In genomic region chr22:28628766-28629165, GRCh38 we compare ENCODE assay signal across 17 cellular contexts. TPM values are rescaled to one million over a fixed set of nuclear protein-coding genes. Genes with fewer than 3 reads are reported as not detected.
DNase-seq lines count a peak whose midpoint lies in the region; ATAC-seq, FAIRE-seq and TF ChIP-seq lines count a peak whose summit lies in the region.
"Had no signal": no experiment of that assay in that cellular context is flagged by ENCODE, and none has a peak within 500 bp of the region (broad histone marks: within the 10 kb centered on the region; RNA-seq: fewer than 3 reads in every experiment).

No MANE protein-coding gene starts in this region.

- H3K4me3 ChIP-seq in A673 (ENCODE audit: low read depth, low read length, poor library complexity, severe bottlenecking) (no peak overlapping the region), HEK293 (ENCODE audit: low read depth, low read length) (no peak overlapping the region)

- H3K4me3 Mint-ChIP-seq in brain: peak overlapping the region in 3 of 5 experiments; percentile 50 to 52 (median 51)
- H3K4me3 Mint-ChIP-seq in neural crest cell: no peak overlapping the region
- H3K4me3 Mint-ChIP-seq: B cell; CD4-positive, alpha-beta T cell had no signal

- H3K27ac Mint-ChIP-seq in brain: peak overlapping the region in 1 of 5 experiments; percentile 46
- peak overlapping the region; percentile 19 for H3K27ac Mint-ChIP-seq in neural crest cell (ENCODE audit: unreplicated experiment)
- H3K27ac Mint-ChIP-seq: B cell; CD4-positive, alpha-beta T cell had no signal

- H3K27me3 Mint-ChIP-seq in brain (no peaks in the 10 kb centered on the region), neural crest cell (ENCODE audit: low read depth) (no peaks in the 10 kb centered on the region)
- H3K27me3 Mint-ChIP-seq: B cell had no signal

- POLR2A ChIA-PET in A673 (lab: Charles Lee; ENCODE audit: low non-redundant PET) (interaction anchor here (0.6 kb wide), 1 partner anchor 314 kb away, joined by 5 read pairs; no protein-coding TSS in a partner anchor), HEK293 (lab: Yijun Ruan, JAX) (no interaction called here)

- peaks cover 0 to 2% (median 0%) of the 10 kb centered on the region in 5 experiments for H3K9me3 Mint-ChIP-seq in brain
- H3K9me3 Mint-ChIP-seq in neural crest cell: no peaks in the 10 kb centered on the region
- H3K9me3 Mint-ChIP-seq: CD4-positive, alpha-beta T cell had no signal

- intact Hi-C loops in A673 (cut with micrococcal nuclease; ENCODE audit: unreplicated experiment): no loop called here

- TF ChIP-seq CTCF in A673 (conservative IDR thresholded peaks at IDR 0.05; ENCODE audit: low read depth, low read length): no peak
- TF ChIP-seq CTCF in HEK293 (tag by site-specific recombination; IDR thresholded peaks at IDR 0.05): no peak
- TF ChIP-seq CTCF in brain (conservative IDR thresholded peaks at IDR 0.05): no peak
- no peak for TF ChIP-seq CTCF in neural crest cell (conservative IDR thresholded peaks at IDR 0.05)

- DNase-seq in A673 (ENCODE audit: low spot score): no peak
- no peak for DNase-seq in neural crest cell (ENCODE audit: low read depth, low spot score)
- DNase-seq in stimulated activated naive CD4-positive, alpha-beta T cell (lab: John Stamatoyannopoulos, UW): no peak
- no peak for DNase-seq in RCC 7860 (ENCODE audit: low spot score)
- DNase-seq: 8988T; C1 segment of cervical spinal cord; Calu3; CD4-positive, alpha-beta T cell; DMS79 had no signal

- ATAC-seq in HG03439 (IDR thresholded peaks at IDR 0.05; ENCODE audit: unreplicated experiment) (no peak), GM21825 (IDR thresholded peaks at IDR 0.05; ENCODE audit: unreplicated experiment) (no peak)

- H3K27ac ChIP-seq in A673 (ENCODE audit: low read depth, low read length, poor library complexity, severe bottlenecking) (peak overlapping the region; percentile 72), HEK293 (ENCODE audit: extremely low read depth, low read depth, low read length) (no peak overlapping the region)
- H3K27ac ChIP-seq: HL-60 had no signal

- no peak for FAIRE-seq in RCC 7860 (lab: Jason Lieb, UNC)
- FAIRE-seq: GM12891, H54 had no signal

- H3K36me3 Mint-ChIP-seq in brain: peaks cover 41% of the 10 kb centered on the region
- H3K36me3 Mint-ChIP-seq in neural crest cell (ENCODE audit: low read depth): no peaks in the 10 kb centered on the region

- no peaks in the 10 kb centered on the region for H3K9me3 ChIP-seq in A673 (ENCODE audit: low read depth, low read length, poor library complexity, severe bottlenecking)
- no peaks in the 10 kb centered on the region for H3K9me3 ChIP-seq in HEK293 (ENCODE audit: control insufficient read depth, insufficient read depth, low read depth, low read length)

- BruUV-seq in A673 (replicated peaks; lab: Mats Ljungman, UMichigan): no TSS peak

- H3K36me3 ChIP-seq in A673 (ENCODE audit: insufficient read depth, low read length, poor library complexity, severe bottlenecking) (no peaks in the 10 kb centered on the region), HEK293 (ENCODE audit: control insufficient read depth in 2 of 2, insufficient read depth in 1 of 2, low read length in 2 of 2) (peaks cover 0 to 4% of the 10 kb centered on the region in 2 experiments; a peak in 2 of 3 replicates)

- CTCF ChIA-PET in A673 (lab: Charles Lee): no interaction called here
- CTCF ChIA-PET in HEK293 (lab: Yijun Ruan, JAX): no interaction called here

- H3K4me1 ChIP-seq in A673 (ENCODE audit: insufficient read depth, low read length, poor library complexity, severe bottlenecking): peaks cover 17% of the 10 kb centered on the region
- H3K4me1 ChIP-seq in HEK293 (ENCODE audit: control insufficient read depth, insufficient read depth, low read length): 0 out of 2 replicates have a peak, but pooled peaks cover 6% of the 10 kb centered on the region

- no peaks in the 10 kb centered on the region for H3K27me3 ChIP-seq in A673 (replicated peaks; ENCODE audit: insufficient read depth, low read depth, low read length, poor library complexity)

- H3K4me1 Mint-ChIP-seq in brain (peaks cover 30% of the 10 kb centered on the region), neural crest cell (peaks cover 19% of the 10 kb centered on the region)
- H3K4me1 Mint-ChIP-seq: B cell had no signal

TF ChIP-seq in HEK293, 187 proteins besides CTCF, POLR2A, EP300 and RAD21:
- peak; percentile 94 for TF ChIP-seq PRDM1 (tag by site-specific recombination; IDR thresholded peaks at IDR 0.05)
- TF ChIP-seq BCL11A (tag by site-specific recombination; IDR thresholded peaks at IDR 0.05; ENCODE audit: low read depth): no peak
- TF ChIP-seq ZBTB8A (tag by site-specific recombination; IDR thresholded peaks at IDR 0.05): no peak

RNA-seq across cellular contexts. Expression of gene TTC28, which starts 50.9 kb away (rescaled TPM):
- total RNA-seq in A673 (2021) (48.7 and 55.8 TPM in 2 replicates), neural crest cell (60.8 and 65.4 TPM in 2 replicates)
- polyA plus RNA-seq in brain (ENCODE audit: insufficient read depth, low read depth, low replicate concordance): 8.2 TPM
